8 cellular contexts compared by ENCODE assay signal in genomic region chr12:50111693-50112455, GRCh38. TPM values are rescaled to one million over a fixed set of nuclear protein-coding genes. Genes with fewer than 3 reads are reported as not detected.
DNase-seq lines count a peak whose midpoint lies in the region; ATAC-seq and TF ChIP-seq lines count a peak whose summit lies in the region.

Gene COX14, plus strand, starts transcription at chr12:50112236. Its CDS starts 7,808 bp downstream, at chr12:50120044.

- TF ChIP-seq CTCF in Caco-2 (IDR thresholded peaks at IDR 0.05; ENCODE audit: insufficient read depth in 1 of 2, low read depth in 1 of 2, low read length in 1 of 2, severe bottlenecking in 1 of 2, unreplicated experiment in 1 of 2) = peak; percentile 94 to 97
- peak; percentile 96 for TF ChIP-seq CTCF in endodermal cell (conservative IDR thresholded peaks at IDR 0.05)

- H3K36me3 Mint-ChIP-seq in Caco-2 (ENCODE audit: insufficient read depth, unreplicated experiment) (peaks cover 32% of the 10 kb centered on the region), endodermal cell (ENCODE audit: low read depth) (peaks cover 11% of the 10 kb centered on the region)

- H3K4me1 Mint-ChIP-seq in Caco-2 (ENCODE audit: low read depth, unreplicated experiment) (peaks cover 17% of the 10 kb centered on the region), endodermal cell (peaks cover 20% of the 10 kb centered on the region)

- WGBS in endodermal cell (ENCODE audit: insufficient coverage in 1 of 2, insufficient read length in 1 of 2), 2 experiments = 0 to 1% methylated on average over 50 to 59 of the region's 59 CpGs

- POLR2A ChIA-PET in Caco-2 (lab: Charles Lee) = interaction anchor here (0.5 to 2.3 kb wide), 21 partner anchors 9 to 1244 kb away, joined by 3 to 30 read pairs (median 4); partner anchors contain the start of genes CERS5, FAM186A, SMARCD1 and TMBIM6

- intact Hi-C loops in Caco-2 (cut with micrococcal nuclease; ENCODE audit: unreplicated experiment) = loop anchor here (1.0 kb wide), 6 partner anchors 11 to 288 kb away; partner anchors contain the start of genes CERS5, LARP4, RACGAP1 and SMARCD1

- peak; percentile 75 for ATAC-seq in GM21367 (IDR thresholded peaks at IDR 0.05; ENCODE audit: unreplicated experiment)

- H3K4me3 ChIP-seq in Caco-2 (ENCODE audit: low read depth, low read length) (peak within 1 kb of the TSS; percentile 80), NT2/D1 (ENCODE audit: insufficient read length, low read depth) (peak within 1 kb of the TSS; percentile 98), endodermal cell (ENCODE audit: low read length) (peak within 1 kb of the TSS; percentile 99)

- CTCF ChIA-PET in Caco-2 (lab: Charles Lee) = interaction anchor here (0.6 to 4.4 kb wide), 37 partner anchors 8 to 1226 kb away, joined by 3 to 105 read pairs (median 8); partner anchors contain the start of genes CERS5, GPD1, NCKAP5L and SMARCD1

- DNase-seq in Caco-2 = peak; percentile 100
- DNase-seq in HUDEP-2 (lab: John Stamatoyannopoulos, UW; ENCODE audit: unreplicated experiment in 76 of 76) = peak; percentile 44 to 100 (median 97)
- DNase-seq in NT2/D1 (ENCODE audit: low read depth, low spot score) = peak; percentile 99
- peak; percentile 97 for DNase-seq in activated CD8-positive, alpha-beta memory T cell treated with anti-CD3 and anti-CD28 coated beads, Interleukin-2, amount 50 U/mL, for 1 hour (ENCODE audit: extremely low read depth)
- DNase-seq in endodermal cell = peak; percentile 100
- DNase-seq in mesenteric fat pad (ENCODE audit: low spot score) = peak; percentile 99
- peak; percentile 96 to 99 for DNase-seq in stimulated activated CD8-positive, alpha-beta memory T cell treated with anti-CD3 and anti-CD28 coated beads, Interleukin-15, amount 100 ng/mL, for 4 hours (ENCODE audit: low read depth in 2 of 2)

- no TSS peak for BruUV-seq in Caco-2 (replicated peaks; lab: Mats Ljungman, UMichigan)

- H3K9me3 Mint-ChIP-seq in Caco-2 (ENCODE audit: unreplicated experiment) (no peaks in the 10 kb centered on the region), endodermal cell (no peaks in the 10 kb centered on the region)

- no peaks in the 10 kb centered on the region for H3K36me3 ChIP-seq in Caco-2 (ENCODE audit: control insufficient read depth, insufficient read depth, low read length)
- peaks cover 12% of the 10 kb centered on the region for H3K36me3 ChIP-seq in NT2/D1 (ENCODE audit: insufficient read depth, insufficient read length, low read length)
- H3K36me3 ChIP-seq in endodermal cell (ENCODE audit: control insufficient read depth, insufficient read depth, low read length) = peaks cover 5% of the 10 kb centered on the region

- no peaks in the 10 kb centered on the region for H3K27me3 Mint-ChIP-seq in Caco-2 (ENCODE audit: insufficient read depth, unreplicated experiment)
- no peaks in the 10 kb centered on the region for H3K27me3 Mint-ChIP-seq in endodermal cell (ENCODE audit: insufficient read depth)

- H3K9ac ChIP-seq in NT2/D1 (ENCODE audit: insufficient read length, low read depth) (peak within 1 kb of the TSS; percentile 93), endodermal cell (ENCODE audit: extremely low read depth, low read length, poor library complexity, severe bottlenecking) (peak within 1 kb of the TSS; percentile 87)

- no peaks in the 10 kb centered on the region for H3K27me3 ChIP-seq in Caco-2 (replicated peaks; ENCODE audit: control insufficient read depth, insufficient read depth, low read length)
- H3K27me3 ChIP-seq in NT2/D1 (ENCODE audit: insufficient read depth, insufficient read length) = no peaks in the 10 kb centered on the region
- no peaks in the 10 kb centered on the region for H3K27me3 ChIP-seq in endodermal cell (ENCODE audit: control insufficient read depth, insufficient read depth, low read length, poor library complexity, severe bottlenecking)

- H3K4me1 ChIP-seq in Caco-2 (peaks cover 24% of the 10 kb centered on the region), NT2/D1 (ENCODE audit: insufficient read depth, insufficient read length) (peaks cover 22% of the 10 kb centered on the region), endodermal cell (ENCODE audit: control insufficient read depth, insufficient read depth, low read length) (peaks cover 18% of the 10 kb centered on the region)

- H3K9me3 ChIP-seq in Caco-2 (no peaks in the 10 kb centered on the region), NT2/D1 (ENCODE audit: insufficient read depth, low read length) (no peaks in the 10 kb centered on the region), endodermal cell (ENCODE audit: control insufficient read depth, low read length) (no peaks in the 10 kb centered on the region)

- peak within 1 kb of the TSS; percentile 97 for H3K27ac Mint-ChIP-seq in Caco-2 (ENCODE audit: unreplicated experiment)
- H3K27ac Mint-ChIP-seq in endodermal cell = peak within 1 kb of the TSS; percentile 97

- peak within 1 kb of the TSS; percentile 85 for H3K27ac ChIP-seq in endodermal cell (ENCODE audit: low read depth, low read length)

- H3K4me3 Mint-ChIP-seq in Caco-2 (ENCODE audit: unreplicated experiment) (peak within 1 kb of the TSS; percentile 100), endodermal cell (peak within 1 kb of the TSS; percentile 92)

RNA-seq across cellular contexts. Expression of gene COX14, which starts in this region (rescaled TPM):
- total RNA-seq in Caco-2 (2022) = 85.0 and 86.3 TPM in 2 replicates
- total RNA-seq in endodermal cell = 10 to 100 TPM; 26.0 to 26.7 TPM
- polyA plus RNA-seq in endodermal cell (2013, experiment 1 of 2) = 27.9 TPM
- 20.5 TPM for polyA plus RNA-seq in endodermal cell (2013, experiment 2 of 2)
- 92.0 TPM for total RNA-seq in mesenteric fat pad

Comparison
In these comparisons a context has a peak if more than half of its experiments do, and no peak if none do; other contexts are left out.
1. Peak in every context shown above with its lines: DNase-seq, ATAC-seq, H3K4me3 ChIP-seq and H3K27ac ChIP-seq.